8 cellular contexts compared by ENCODE assay signal in genomic region chr6:151675746-151676459, GRCh38.
DNase-seq lines count a peak whose midpoint lies in the region; ATAC-seq lines count a peak whose summit lies in the region.

No MANE protein-coding gene starts in this region.

- H3K4me1 Mint-ChIP-seq in activated naive CD8-positive, alpha-beta T cell treated with anti-CD3 and anti-CD28 coated beads, Interleukin-2, amount 50 U/mL, for 24 hours: peaks cover 12% of the 10 kb centered on the region

- DNase-seq in EL: peak; percentile 19
- DNase-seq in SK-MEL-5 (ENCODE audit: low read depth, low spot score): peak; percentile 50
- peak; percentile 52 for DNase-seq in activated naive CD8-positive, alpha-beta T cell treated with anti-CD3 and anti-CD28 coated beads, Interleukin-2, amount 50 U/mL, for 24 hours
- peak; percentile 91 for DNase-seq in iPS-NIHi11 (ENCODE audit: low spot score)
- DNase-seq in stimulated activated CD4-positive, alpha-beta T cell treated with anti-CD3 and anti-CD28 coated beads, Interleukin-4, amount 100 ng/mL, for 24 hours: peak; percentile 61
- DNase-seq in DMS79 treated with DMSO at 0.1 percent for 48 hours (lab: John Stamatoyannopoulos, UW): no peak

- H3K9me3 Mint-ChIP-seq in activated naive CD8-positive, alpha-beta T cell treated with anti-CD3 and anti-CD28 coated beads, Interleukin-2, amount 50 U/mL, for 24 hours: no peaks in the 10 kb centered on the region

- ATAC-seq in GM21381 (IDR thresholded peaks at IDR 0.05; ENCODE audit: unreplicated experiment) (peak; percentile 96), HG03571 (IDR thresholded peaks at IDR 0.05; ENCODE audit: unreplicated experiment) (peak; percentile 97)
- peak; percentile 55 for ATAC-seq in activated naive CD8-positive, alpha-beta T cell treated with anti-CD3 and anti-CD28 coated beads, Interleukin-2, amount 50 U/mL, for 24 hours

- no peaks in the 10 kb centered on the region for H3K36me3 Mint-ChIP-seq in activated naive CD8-positive, alpha-beta T cell treated with anti-CD3 and anti-CD28 coated beads, Interleukin-2, amount 50 U/mL, for 24 hours (ENCODE audit: low read depth)

- in situ Hi-C loops in SK-MEL-5 (cut with HindIII; ENCODE audit: low pct_unique_long_range_greater_than_20kb, low sequenced_read_pairs): no loop called here

- peaks cover 4% of the 10 kb centered on the region for H3K27me3 Mint-ChIP-seq in activated naive CD8-positive, alpha-beta T cell treated with anti-CD3 and anti-CD28 coated beads, Interleukin-2, amount 50 U/mL, for 24 hours

- no peak overlapping the region for H3K27ac Mint-ChIP-seq in activated naive CD8-positive, alpha-beta T cell treated with anti-CD3 and anti-CD28 coated beads, Interleukin-2, amount 50 U/mL, for 24 hours

- no peak overlapping the region for H3K4me3 Mint-ChIP-seq in activated naive CD8-positive, alpha-beta T cell treated with anti-CD3 and anti-CD28 coated beads, Interleukin-2, amount 50 U/mL, for 24 hours
